ENCODE assay signal across 1 cellular context in the genomic region with DNA sequence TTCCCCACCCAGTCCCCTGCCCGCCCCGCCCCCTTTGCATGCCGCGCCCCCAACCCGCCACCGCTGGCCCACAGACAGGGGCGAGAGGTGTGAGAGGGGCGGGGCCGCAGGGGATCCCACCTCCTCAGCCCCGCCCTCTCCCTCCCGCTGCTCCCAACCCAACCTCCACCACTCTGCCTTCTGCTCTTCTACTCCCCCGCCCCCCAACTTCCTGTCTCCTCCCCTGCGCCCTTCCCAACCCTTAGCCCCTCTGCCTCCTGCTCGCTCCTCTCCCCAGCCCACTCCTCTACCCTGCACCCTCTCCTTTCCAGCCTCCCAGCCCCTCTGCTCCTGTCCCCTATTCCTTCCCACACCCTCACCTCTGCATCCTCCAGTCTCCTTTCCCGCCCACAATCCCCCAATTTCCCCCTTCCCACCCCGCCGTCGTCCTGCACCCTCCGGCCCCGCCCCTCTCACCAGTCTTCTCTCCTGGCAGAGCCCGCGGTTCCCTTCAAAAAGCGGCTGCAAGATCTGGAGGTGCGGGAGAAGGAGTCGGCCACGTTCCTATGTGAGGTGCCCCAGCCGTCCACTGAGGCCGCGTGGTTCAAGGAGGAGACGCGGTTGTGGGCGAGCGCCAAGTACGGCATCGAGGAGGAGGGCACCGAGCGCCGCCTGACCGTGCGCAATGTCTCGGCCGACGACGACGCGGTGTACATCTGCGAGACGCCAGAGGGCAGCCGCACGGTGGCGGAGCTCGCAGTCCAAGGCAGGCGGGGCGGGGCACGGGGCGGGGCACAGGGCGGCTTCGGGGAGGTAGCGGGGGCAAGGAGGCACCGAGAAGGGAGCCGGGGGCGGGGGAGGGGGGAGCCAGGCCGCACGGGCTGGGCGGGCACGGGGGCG.
TF ChIP-seq lines count a peak whose summit lies in the region.

No MANE protein-coding gene starts in this region.

TF ChIP-seq in HEK293, 187 proteins besides CTCF, POLR2A, EP300 and RAD21 (continued from another document and continues in another):
- TF ChIP-seq ZNF692 (tag by site-specific recombination; IDR thresholded peaks at IDR 0.05) (0 out of 2 replicates have a peak, but pooled peaks have one; percentile 18), KLF9 (tag by site-specific recombination; IDR thresholded peaks at IDR 0.05; ENCODE audit: low read depth) (peak; percentile 75), ZSCAN30 (tag by site-specific recombination; IDR thresholded peaks at IDR 0.05) (0 out of 2 replicates have a peak, but pooled peaks have one; percentile 60), ZBTB26 (tag by site-specific recombination; optimal IDR thresholded peaks at IDR 0.05) (peak; percentile 69), ZNF335 (tag by site-specific recombination; conservative IDR thresholded peaks at IDR 0.05) (peak; percentile 83), ZNF350 (tag by site-specific recombination; IDR thresholded peaks at IDR 0.05) (no peak), ZNF843 (tag by site-specific recombination; IDR thresholded peaks at IDR 0.05) (no peak), ZBTB1 (tag by site-specific recombination; IDR thresholded peaks at IDR 0.05) (no peak; the same call in 1 of the 2 replicates), ZNF777 (tag by site-specific recombination; IDR thresholded peaks at IDR 0.05; ENCODE audit: borderline replicate concordance) (peak; percentile 82), ZEB2 (tag by site-specific recombination; IDR thresholded peaks at IDR 0.05) (peak; percentile 86), EGR2 (tag by site-specific recombination; IDR thresholded peaks at IDR 0.05; ENCODE audit: low read depth) (peak; percentile 94), ZNF423 (tag by site-specific recombination; IDR thresholded peaks at IDR 0.05) (no peak), WT1 (tag by site-specific recombination; IDR thresholded peaks at IDR 0.05) (peak; percentile 15; the same call in 1 of the 2 replicates), ZNF501 (tag by site-specific recombination; IDR thresholded peaks at IDR 0.05) (0 out of 2 replicates have a peak, but pooled peaks have one; percentile 22), KLF8 (tag by site-specific recombination; IDR thresholded peaks at IDR 0.05) (peak; percentile 88), HOXD13 (CRISPR knock-in tag; IDR thresholded peaks at IDR 0.05; ENCODE audit: borderline replicate concordance) (no peak), ZNF707 (tag by site-specific recombination; IDR thresholded peaks at IDR 0.05) (no peak), ZNF548 (tag by site-specific recombination; IDR thresholded peaks at IDR 0.05) (no peak), GLIS1 (tag by site-specific recombination; IDR thresholded peaks at IDR 0.05) (peak; percentile 76), PRDM6 (tag by site-specific recombination; IDR thresholded peaks at IDR 0.05) (no peak), ELK4 (IDR thresholded peaks at IDR 0.05; ENCODE audit: borderline replicate concordance, low read depth, low read length) (no peak), ZNF398 (tag by site-specific recombination; IDR thresholded peaks at IDR 0.05) (peak; percentile 92), SP3 (tag by site-specific recombination; IDR thresholded peaks at IDR 0.05) (peak; percentile 93), ZNF76 (tag by site-specific recombination; IDR thresholded peaks at IDR 0.05; ENCODE audit: borderline replicate concordance, low read depth) (peak; percentile 87), ZNF600 (tag by site-specific recombination; IDR thresholded peaks at IDR 0.05) (peak; percentile 97), ZBTB17 (tag by site-specific recombination; IDR thresholded peaks at IDR 0.05) (peak; percentile 83), ZNF366 (tag by site-specific recombination; conservative IDR thresholded peaks at IDR 0.05) (peak; percentile 59; the same call in 1 of the 2 replicates), HOXC10 (CRISPR knock-in tag; IDR thresholded peaks at IDR 0.05) (no peak), KLF7 (tag by site-specific recombination; IDR thresholded peaks at IDR 0.05; ENCODE audit: borderline replicate concordance) (peak; percentile 14; the same call in 1 of the 2 replicates), ZBTB20 (tag by site-specific recombination; IDR thresholded peaks at IDR 0.05) (peak; percentile 64; the same call in 1 of the 2 replicates), ZBTB10 (tag by site-specific recombination; IDR thresholded peaks at IDR 0.05) (0 out of 2 replicates have a peak, but pooled peaks have one; percentile 62), ZBTB8A (tag by site-specific recombination; IDR thresholded peaks at IDR 0.05) (peak; percentile 86), ZXDB (tag by site-specific recombination; IDR thresholded peaks at IDR 0.05) (peak; percentile 42; the same call in 1 of the 2 replicates), ZNF555 (tag by site-specific recombination; conservative IDR thresholded peaks at IDR 0.05) (no peak), TCF7L2 (IDR thresholded peaks at IDR 0.05; ENCODE audit: borderline replicate concordance, low read depth, low read length) (no peak)
- TF ChIP-seq, protein P1, sequence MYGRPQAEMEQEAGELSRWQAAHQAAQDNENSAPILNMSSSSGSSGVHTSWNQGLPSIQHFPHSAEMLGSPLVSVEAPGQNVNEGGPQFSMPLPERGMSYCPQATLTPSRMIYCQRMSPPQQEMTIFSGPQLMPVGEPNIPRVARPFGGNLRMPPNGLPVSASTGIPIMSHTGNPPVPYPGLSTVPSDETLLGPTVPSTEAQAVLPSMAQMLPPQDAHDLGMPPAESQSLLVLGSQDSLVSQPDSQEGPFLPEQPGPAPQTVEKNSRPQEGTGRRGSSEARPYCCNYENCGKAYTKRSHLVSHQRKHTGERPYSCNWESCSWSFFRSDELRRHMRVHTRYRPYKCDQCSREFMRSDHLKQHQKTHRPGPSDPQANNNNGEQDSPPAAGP (tag by site-specific recombination; IDR thresholded peaks at IDR 0.05) = peak; percentile 14; the same call in 1 of the 2 replicates
- TF ChIP-seq, protein P2, sequence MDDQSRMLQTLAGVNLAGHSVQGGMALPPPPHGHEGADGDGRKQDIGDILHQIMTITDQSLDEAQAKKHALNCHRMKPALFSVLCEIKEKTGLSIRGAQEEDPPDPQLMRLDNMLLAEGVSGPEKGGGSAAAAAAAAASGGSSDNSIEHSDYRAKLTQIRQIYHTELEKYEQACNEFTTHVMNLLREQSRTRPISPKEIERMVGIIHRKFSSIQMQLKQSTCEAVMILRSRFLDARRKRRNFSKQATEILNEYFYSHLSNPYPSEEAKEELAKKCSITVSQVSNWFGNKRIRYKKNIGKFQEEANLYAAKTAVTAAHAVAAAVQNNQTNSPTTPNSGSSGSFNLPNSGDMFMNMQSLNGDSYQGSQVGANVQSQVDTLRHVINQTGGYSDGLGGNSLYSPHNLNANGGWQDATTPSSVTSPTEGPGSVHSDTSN (CRISPR knock-in tag; IDR thresholded peaks at IDR 0.05) = peak; percentile 84
- TF ChIP-seq, protein P3, sequence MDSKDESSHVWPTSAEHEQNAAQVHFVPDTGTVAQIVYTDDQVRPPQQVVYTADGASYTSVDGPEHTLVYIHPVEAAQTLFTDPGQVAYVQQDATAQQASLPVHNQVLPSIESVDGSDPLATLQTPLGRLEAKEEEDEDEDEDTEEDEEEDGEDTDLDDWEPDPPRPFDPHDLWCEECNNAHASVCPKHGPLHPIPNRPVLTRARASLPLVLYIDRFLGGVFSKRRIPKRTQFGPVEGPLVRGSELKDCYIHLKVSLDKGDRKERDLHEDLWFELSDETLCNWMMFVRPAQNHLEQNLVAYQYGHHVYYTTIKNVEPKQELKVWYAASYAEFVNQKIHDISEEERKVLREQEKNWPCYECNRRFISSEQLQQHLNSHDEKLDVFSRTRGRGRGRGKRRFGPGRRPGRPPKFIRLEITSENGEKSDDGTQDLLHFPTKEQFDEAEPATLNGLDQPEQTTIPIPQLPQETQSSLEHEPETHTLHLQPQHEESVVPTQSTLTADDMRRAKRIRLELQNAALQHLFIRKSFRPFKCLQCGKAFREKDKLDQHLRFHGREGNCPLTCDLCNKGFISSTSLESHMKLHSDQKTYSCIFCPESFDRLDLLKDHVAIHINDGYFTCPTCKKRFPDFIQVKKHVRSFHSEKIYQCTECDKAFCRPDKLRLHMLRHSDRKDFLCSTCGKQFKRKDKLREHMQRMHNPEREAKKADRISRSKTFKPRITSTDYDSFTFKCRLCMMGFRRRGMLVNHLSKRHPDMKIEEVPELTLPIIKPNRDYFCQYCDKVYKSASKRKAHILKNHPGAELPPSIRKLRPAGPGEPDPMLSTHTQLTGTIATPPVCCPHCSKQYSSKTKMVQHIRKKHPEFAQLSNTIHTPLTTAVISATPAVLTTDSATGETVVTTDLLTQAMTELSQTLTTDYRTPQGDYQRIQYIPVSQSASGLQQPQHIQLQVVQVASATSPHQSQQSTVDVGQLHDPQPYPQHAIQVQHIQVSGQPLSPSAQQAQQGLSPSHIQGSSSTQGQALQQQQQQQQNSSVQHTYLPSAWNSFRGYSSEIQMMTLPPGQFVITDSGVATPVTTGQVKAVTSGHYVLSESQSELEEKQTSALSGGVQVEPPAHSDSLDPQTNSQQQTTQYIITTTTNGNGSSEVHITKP (tag by site-specific recombination; IDR thresholded peaks at IDR 0.05) = 0 out of 2 replicates have a peak, but pooled peaks have one; percentile 22
